26 cellular contexts compared by ENCODE assay signal in the genomic region with DNA sequence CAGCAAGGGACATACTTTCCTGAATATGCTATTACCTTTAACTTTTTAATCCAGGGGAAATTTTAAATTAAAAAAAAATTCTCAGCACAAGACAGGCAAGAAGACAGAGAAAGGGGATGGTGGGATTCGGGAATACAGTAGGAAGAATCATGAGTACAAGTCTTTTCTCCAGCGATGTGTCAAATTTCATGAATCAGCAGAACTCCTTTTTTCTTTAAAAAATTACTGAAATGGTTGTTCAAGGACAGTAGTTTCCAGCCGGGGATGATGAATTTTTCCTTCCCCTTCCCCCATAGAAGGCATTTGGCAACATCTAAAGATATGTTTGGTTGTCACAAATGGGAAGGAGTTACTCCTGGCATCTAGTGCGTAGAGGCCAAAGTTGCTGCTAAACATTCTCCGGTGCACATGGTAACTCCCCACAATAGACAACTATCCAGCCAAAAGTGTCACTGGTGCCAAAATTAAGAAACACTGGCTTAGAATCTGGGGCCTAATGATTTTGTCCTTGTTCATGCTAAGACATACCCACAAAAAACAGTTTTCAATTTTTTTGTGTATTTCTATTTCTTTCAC.
DNase-seq lines count a peak whose midpoint lies in the region; ATAC-seq, FAIRE-seq and TF ChIP-seq lines count a peak whose summit lies in the region.
"Had no signal": no experiment of that assay in that cellular context is flagged by ENCODE, and none has a peak within 500 bp of the region (broad histone marks: within the 10 kb centered on the region; RNA-seq: fewer than 3 reads in every experiment).

No MANE protein-coding gene starts in this region.

- no peak overlapping the region for H3K4me3 Mint-ChIP-seq in T-helper 2 cell treated with Interferon-gamma antibody and Interleukin-4, amounts not matched to agents 5 μg/mL and 100 μg/mL, for 36 hours
- H3K4me3 Mint-ChIP-seq: CD14-positive monocyte; CD4-positive, alpha-beta memory T cell; CD4-positive, CD25-positive, alpha-beta regulatory T cell; CD8-positive, alpha-beta memory T cell had no signal

- no peak for TF ChIP-seq EP300 in HepG2 (IDR thresholded peaks at IDR 0.05; ENCODE audit: low read depth in 2 of 2, low read length in 2 of 2)
- no peak for TF ChIP-seq EP300 in HepG2 (CRISPR knock-in tag; IDR thresholded peaks at IDR 0.05; ENCODE audit: borderline replicate concordance)
- TF ChIP-seq EP300 in ovary (IDR thresholded peaks at IDR 0.05) = no peak

- POLR2A ChIA-PET in HepG2 (lab: Yijun Ruan, JAX) = no interaction called here

- H3K36me3 Mint-ChIP-seq in T-helper 2 cell treated with Interferon-gamma antibody and Interleukin-4, amounts not matched to agents 5 μg/mL and 100 μg/mL, for 36 hours (ENCODE audit: low read depth) = no peaks in the 10 kb centered on the region
- H3K36me3 Mint-ChIP-seq: CD14-positive monocyte; CD4-positive, alpha-beta memory T cell; CD4-positive, CD25-positive, alpha-beta regulatory T cell; CD8-positive, alpha-beta memory T cell had no signal

- H4K20me1 ChIP-seq in HepG2 (ENCODE audit: insufficient read depth, low read length) = no peaks in the 10 kb centered on the region
- H4K20me1 ChIP-seq: BLaER1 had no signal

- H3K27me3 ChIP-seq in HepG2 (ENCODE audit: control insufficient read depth in 1 of 2, insufficient read depth in 2 of 2, low read length in 2 of 2) (no peaks in the 10 kb centered on the region), right lobe of liver (no peaks in the 10 kb centered on the region), ovary (no peaks in the 10 kb centered on the region), Peyer's patch (no peaks in the 10 kb centered on the region)
- H3K27me3 ChIP-seq: BE2C, BLaER1 had no signal

- TF ChIP-seq RAD21 in HepG2 (CRISPR knock-in tag; IDR thresholded peaks at IDR 0.05) = no peak

- H3K4me3 ChIP-seq in HepG2 (replicated peaks in 1 of 3; ENCODE audit: insufficient read depth in 1 of 3, low read depth in 2 of 3, low read length in 3 of 3) (no peak overlapping the region), right lobe of liver (no peak overlapping the region), ovary (no peak overlapping the region), Peyer's patch (no peak overlapping the region)
- H3K4me3 ChIP-seq: BLaER1, GM12878 had no signal

- no peak overlapping the region for H2AFZ ChIP-seq in HepG2 (ENCODE audit: low read length)

- H3K36me3 ChIP-seq in HepG2 (replicated peaks in 1 of 2; ENCODE audit: control insufficient read depth in 1 of 2, insufficient read depth in 2 of 2, low read length in 2 of 2) = no peaks in the 10 kb centered on the region
- H3K36me3 ChIP-seq in right lobe of liver = no peaks in the 10 kb centered on the region
- H3K36me3 ChIP-seq in ovary = no peaks in the 10 kb centered on the region
- H3K36me3 ChIP-seq in Peyer's patch = no peaks in the 10 kb centered on the region
- H3K36me3 ChIP-seq: BE2C, BLaER1 had no signal

- DNase-seq in HepG2 (ENCODE audit: low spot score) (no peak), right lobe of liver (no peak), ovary (peak; percentile 40 to 61 (median 57)), urothelium cell line (ENCODE audit: low spot score) (no peak), Peyer's patch (no peak)
- no peak for DNase-seq in T-helper 2 cell treated with Interferon-gamma antibody and Interleukin-4, amounts not matched to agents 5 μg/mL and 100 μg/mL, for 36 hours (ENCODE audit: low spot score)
- DNase-seq: ACHN; BE2C; C1 segment of cervical spinal cord; CD4-positive, alpha-beta memory T cell; CD4-positive, CD25-positive, alpha-beta regulatory T cell; CD8-positive, alpha-beta memory T cell; COR-L47; DMS 273 treated with DMSO at 0.1 percent for 48 hours; DMS153; DMS53; DMS79; DND-41; EL; GDM1 had no signal

- H3K27ac ChIP-seq in HepG2 (ENCODE audit: extremely low read length, insufficient read depth, low read length) (no peak overlapping the region), right lobe of liver (no peak overlapping the region), ovary (no peak overlapping the region), Peyer's patch (no peak overlapping the region)
- H3K27ac ChIP-seq: 22Rv1, BLaER1 had no signal

- peaks cover 43% of the 10 kb centered on the region for H3K9me3 Mint-ChIP-seq in T-helper 2 cell treated with Interferon-gamma antibody and Interleukin-4, amounts not matched to agents 5 μg/mL and 100 μg/mL, for 36 hours

- TF ChIP-seq CTCF in HepG2 (CRISPR knock-in tag; IDR thresholded peaks at IDR 0.05) (no peak), right lobe of liver (IDR thresholded peaks at IDR 0.05) (no peak), ovary (IDR thresholded peaks at IDR 0.05) (no peak), Peyer's patch (IDR thresholded peaks at IDR 0.05) (no peak)

- H3K79me2 ChIP-seq in HepG2 (ENCODE audit: insufficient read depth, low read length) = no peaks in the 10 kb centered on the region

- ATAC-seq in HepG2 (no peak), right lobe of liver (no peak)
- ATAC-seq: GM12878 had no signal

- H3K27ac Mint-ChIP-seq in T-helper 2 cell treated with Interferon-gamma antibody and Interleukin-4, amounts not matched to agents 5 μg/mL and 100 μg/mL, for 36 hours = no peak overlapping the region
- H3K27ac Mint-ChIP-seq: CD14-positive monocyte; CD4-positive, alpha-beta memory T cell; CD4-positive, CD25-positive, alpha-beta regulatory T cell; CD8-positive, alpha-beta memory T cell had no signal

- CTCF ChIA-PET in HepG2 (lab: Yijun Ruan, JAX; ENCODE audit: low intra/inter-chr PET ratio, low total read pairs) = no interaction called here

- 38% methylated on average over 5 of the region's 5 CpGs for WGBS in HepG2 (ENCODE audit: low lambda C conversion rate)
- 49% methylated on average over 4 of the region's 5 CpGs for WGBS in right lobe of liver (ENCODE audit: insufficient coverage, low coverage, low lambda C conversion rate, missing lambda C conversion rate)
- 6 to 15% (median 7%) methylated on average over 5 of the region's 5 CpGs for WGBS in ovary, 3 donors

- H3K4me1 Mint-ChIP-seq in T-helper 2 cell treated with Interferon-gamma antibody and Interleukin-4, amounts not matched to agents 5 μg/mL and 100 μg/mL, for 36 hours (ENCODE audit: low read depth) = no peaks in the 10 kb centered on the region
- H3K4me1 Mint-ChIP-seq: CD14-positive monocyte; CD4-positive, alpha-beta memory T cell; CD4-positive, CD25-positive, alpha-beta regulatory T cell; CD8-positive, alpha-beta memory T cell had no signal

- no peaks in the 10 kb centered on the region for H3K27me3 Mint-ChIP-seq in T-helper 2 cell treated with Interferon-gamma antibody and Interleukin-4, amounts not matched to agents 5 μg/mL and 100 μg/mL, for 36 hours (ENCODE audit: low read depth)
- H3K27me3 Mint-ChIP-seq: CD4-positive, alpha-beta memory T cell; CD4-positive, CD25-positive, alpha-beta regulatory T cell had no signal

- H3K9me3 ChIP-seq in HepG2 (ENCODE audit: low read length) (peaks cover 98% of the 10 kb centered on the region), right lobe of liver (no peaks in the 10 kb centered on the region), ovary (no peaks in the 10 kb centered on the region), Peyer's patch (no peaks in the 10 kb centered on the region)
- H3K9me3 ChIP-seq: BE2C had no signal

- FAIRE-seq in HepG2 (lab: Jason Lieb, UNC) = no peak
- peak; percentile 30 for FAIRE-seq in urothelium cell line (lab: Jason Lieb, UNC)
- FAIRE-seq: GM12878, GM12892, GM18507 had no signal

- in situ Hi-C loops in HepG2 (cut with HindIII; ENCODE audit: extremely low pct_ligation_motif_present, low pct_unique_long_range_greater_than_20kb) = no loop called here

- intact Hi-C loops in HepG2 (cut with micrococcal nuclease; ENCODE audit: unreplicated experiment) (no loop called here), right lobe of liver (cut with DNase I) (no loop called here), ovary (cut with DNase I) (no loop called here)

- TF ChIP-seq POLR2A in HepG2 (IDR thresholded peaks at IDR 0.05; ENCODE audit: insufficient read depth in 1 of 2, low read depth in 2 of 2, low read length in 2 of 2) (no peak), right lobe of liver (IDR thresholded peaks at IDR 0.05) (no peak), ovary (IDR thresholded peaks at IDR 0.05) (no peak), Peyer's patch (IDR thresholded peaks at IDR 0.05) (no peak)

- H3K4me1 ChIP-seq in HepG2 (ENCODE audit: insufficient read depth, low read length) = no peaks in the 10 kb centered on the region
- H3K4me1 ChIP-seq in right lobe of liver = no peaks in the 10 kb centered on the region
- peaks cover 1% of the 10 kb centered on the region for H3K4me1 ChIP-seq in ovary (ENCODE audit: insufficient read depth)
- no peaks in the 10 kb centered on the region for H3K4me1 ChIP-seq in Peyer's patch

- no peak overlapping the region for H3K9ac ChIP-seq in HepG2 (ENCODE audit: insufficient read depth, low read depth, low read length)
- H3K9ac ChIP-seq: BLaER1 had no signal

- BruUV-seq in HepG2 (replicated peaks; lab: Mats Ljungman, UMichigan) = no TSS peak

- H3K4me2 ChIP-seq in HepG2 (ENCODE audit: low read depth, low read length) = no peak overlapping the region
- H3K4me2 ChIP-seq: BLaER1 had no signal

TF ChIP-seq in HepG2, 621 proteins besides CTCF, POLR2A, EP300 and RAD21:
- TF ChIP-seq MAFK (conservative IDR thresholded peaks at IDR 0.05 in 1 of 2, IDR thresholded peaks at IDR 0.05 in 1 of 2; ENCODE audit: low read length in 2 of 2) (peak; percentile 73 to 83), KDM3A (CRISPR knock-in tag; IDR thresholded peaks at IDR 0.05; ENCODE audit: low read depth) (no peak), MAFF (IDR thresholded peaks at IDR 0.05; ENCODE audit: low read depth, low read length) (peak; percentile 59)

Comparison
In these comparisons a context has a peak if more than half of its experiments do, and no peak if none do; other contexts are left out.
1. DNase-seq: peak in ovary (5 of 5); none in HepG2 (single experiment), right lobe of liver (0 of 3), urothelium cell line (single experiment), T-helper 2 cell treated with Interferon-gamma antibody and Interleukin-4, amounts not matched to agents 5 μg/mL and 100 μg/mL, for 36 hours (single experiment) and Peyer's patch (0 of 3).